ENCODE assay signal across 1 cellular context in the genomic region with DNA sequence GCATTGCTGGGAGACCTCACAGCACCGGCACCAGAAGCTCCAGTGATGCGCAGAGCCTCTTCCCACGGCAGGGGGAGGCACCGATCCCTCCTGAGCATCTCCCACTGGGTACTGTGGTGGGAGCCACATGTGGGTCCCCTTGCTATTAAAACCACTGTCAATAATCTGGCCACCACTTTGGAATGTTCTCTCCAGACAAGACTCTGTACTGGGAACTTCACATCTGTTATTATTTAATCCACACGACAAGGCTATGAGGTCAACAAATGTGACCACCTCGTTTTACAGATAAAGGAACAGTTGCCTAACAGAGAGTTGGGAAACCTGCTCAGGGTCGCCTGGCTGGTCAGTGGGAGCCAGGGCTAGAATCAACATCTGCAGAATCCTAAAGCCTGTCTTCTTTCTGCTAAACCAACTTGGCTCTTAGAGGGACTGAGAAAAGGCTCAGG.
TF ChIP-seq lines count a peak whose summit lies in the region.

No MANE protein-coding gene starts in this region.

TF ChIP-seq in HepG2, 621 proteins besides CTCF, POLR2A, EP300 and RAD21 (continued from another document and continues in another):
- TF ChIP-seq, protein P1, sequence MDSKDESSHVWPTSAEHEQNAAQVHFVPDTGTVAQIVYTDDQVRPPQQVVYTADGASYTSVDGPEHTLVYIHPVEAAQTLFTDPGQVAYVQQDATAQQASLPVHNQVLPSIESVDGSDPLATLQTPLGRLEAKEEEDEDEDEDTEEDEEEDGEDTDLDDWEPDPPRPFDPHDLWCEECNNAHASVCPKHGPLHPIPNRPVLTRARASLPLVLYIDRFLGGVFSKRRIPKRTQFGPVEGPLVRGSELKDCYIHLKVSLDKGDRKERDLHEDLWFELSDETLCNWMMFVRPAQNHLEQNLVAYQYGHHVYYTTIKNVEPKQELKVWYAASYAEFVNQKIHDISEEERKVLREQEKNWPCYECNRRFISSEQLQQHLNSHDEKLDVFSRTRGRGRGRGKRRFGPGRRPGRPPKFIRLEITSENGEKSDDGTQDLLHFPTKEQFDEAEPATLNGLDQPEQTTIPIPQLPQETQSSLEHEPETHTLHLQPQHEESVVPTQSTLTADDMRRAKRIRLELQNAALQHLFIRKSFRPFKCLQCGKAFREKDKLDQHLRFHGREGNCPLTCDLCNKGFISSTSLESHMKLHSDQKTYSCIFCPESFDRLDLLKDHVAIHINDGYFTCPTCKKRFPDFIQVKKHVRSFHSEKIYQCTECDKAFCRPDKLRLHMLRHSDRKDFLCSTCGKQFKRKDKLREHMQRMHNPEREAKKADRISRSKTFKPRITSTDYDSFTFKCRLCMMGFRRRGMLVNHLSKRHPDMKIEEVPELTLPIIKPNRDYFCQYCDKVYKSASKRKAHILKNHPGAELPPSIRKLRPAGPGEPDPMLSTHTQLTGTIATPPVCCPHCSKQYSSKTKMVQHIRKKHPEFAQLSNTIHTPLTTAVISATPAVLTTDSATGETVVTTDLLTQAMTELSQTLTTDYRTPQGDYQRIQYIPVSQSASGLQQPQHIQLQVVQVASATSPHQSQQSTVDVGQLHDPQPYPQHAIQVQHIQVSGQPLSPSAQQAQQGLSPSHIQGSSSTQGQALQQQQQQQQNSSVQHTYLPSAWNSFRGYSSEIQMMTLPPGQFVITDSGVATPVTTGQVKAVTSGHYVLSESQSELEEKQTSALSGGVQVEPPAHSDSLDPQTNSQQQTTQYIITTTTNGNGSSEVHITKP (CRISPR knock-in tag; IDR thresholded peaks at IDR 0.05; ENCODE audit: low read depth), result no peak
- TF ChIP-seq NR1H2 (CRISPR knock-in tag; IDR thresholded peaks at IDR 0.05; ENCODE audit: borderline replicate concordance, low read depth), result no peak
- peak; percentile 27 for TF ChIP-seq MED8 (CRISPR knock-in tag; IDR thresholded peaks at IDR 0.05; ENCODE audit: insufficient replicate concordance)
- TF ChIP-seq SIX1 (CRISPR knock-in tag; IDR thresholded peaks at IDR 0.05; ENCODE audit: borderline replicate concordance), result 0 out of 2 replicates have a peak, but pooled peaks have one; percentile 18
- TF ChIP-seq, protein P2, sequence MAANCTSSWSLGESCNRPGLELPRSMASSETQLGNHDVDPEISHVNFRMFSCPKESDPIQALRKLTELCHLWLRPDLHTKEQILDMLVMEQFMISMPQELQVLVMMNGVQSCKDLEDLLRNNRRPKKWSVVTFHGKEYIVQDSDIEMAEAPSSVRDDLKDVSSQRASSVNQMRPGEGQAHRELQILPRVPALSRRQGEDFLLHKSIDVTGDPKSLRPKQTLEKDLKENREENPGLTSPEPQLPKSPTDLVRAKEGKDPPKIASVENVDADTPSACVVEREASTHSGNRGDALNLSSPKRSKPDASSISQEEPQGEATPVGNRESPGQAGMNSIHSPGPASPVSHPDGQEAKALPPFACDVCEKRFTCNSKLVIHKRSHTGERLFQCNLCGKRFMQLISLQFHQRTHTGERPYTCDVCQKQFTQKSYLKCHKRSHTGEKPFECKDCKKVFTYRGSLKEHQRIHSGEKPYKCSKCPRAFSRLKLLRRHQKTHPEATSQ (CRISPR knock-in tag; IDR thresholded peaks at IDR 0.05; ENCODE audit: borderline replicate concordance), result no peak
- TF ChIP-seq ZNF558 (CRISPR knock-in tag; IDR thresholded peaks at IDR 0.05; ENCODE audit: borderline replicate concordance), result no peak
- TF ChIP-seq SNRNP70 (IDR thresholded peaks at IDR 0.05; ENCODE audit: low read depth, low read length), result no peak
- TF ChIP-seq ZNF883 (CRISPR knock-in tag; IDR thresholded peaks at IDR 0.05; ENCODE audit: not compliant biosample characterization), result no peak
- TF ChIP-seq ZSCAN29 (CRISPR knock-in tag; conservative IDR thresholded peaks at IDR 0.05), result no peak
- TF ChIP-seq TBL1XR1 (IDR thresholded peaks at IDR 0.05; ENCODE audit: borderline replicate concordance, low read length, partially characterized antibody), result no peak
- TF ChIP-seq, protein P3, sequence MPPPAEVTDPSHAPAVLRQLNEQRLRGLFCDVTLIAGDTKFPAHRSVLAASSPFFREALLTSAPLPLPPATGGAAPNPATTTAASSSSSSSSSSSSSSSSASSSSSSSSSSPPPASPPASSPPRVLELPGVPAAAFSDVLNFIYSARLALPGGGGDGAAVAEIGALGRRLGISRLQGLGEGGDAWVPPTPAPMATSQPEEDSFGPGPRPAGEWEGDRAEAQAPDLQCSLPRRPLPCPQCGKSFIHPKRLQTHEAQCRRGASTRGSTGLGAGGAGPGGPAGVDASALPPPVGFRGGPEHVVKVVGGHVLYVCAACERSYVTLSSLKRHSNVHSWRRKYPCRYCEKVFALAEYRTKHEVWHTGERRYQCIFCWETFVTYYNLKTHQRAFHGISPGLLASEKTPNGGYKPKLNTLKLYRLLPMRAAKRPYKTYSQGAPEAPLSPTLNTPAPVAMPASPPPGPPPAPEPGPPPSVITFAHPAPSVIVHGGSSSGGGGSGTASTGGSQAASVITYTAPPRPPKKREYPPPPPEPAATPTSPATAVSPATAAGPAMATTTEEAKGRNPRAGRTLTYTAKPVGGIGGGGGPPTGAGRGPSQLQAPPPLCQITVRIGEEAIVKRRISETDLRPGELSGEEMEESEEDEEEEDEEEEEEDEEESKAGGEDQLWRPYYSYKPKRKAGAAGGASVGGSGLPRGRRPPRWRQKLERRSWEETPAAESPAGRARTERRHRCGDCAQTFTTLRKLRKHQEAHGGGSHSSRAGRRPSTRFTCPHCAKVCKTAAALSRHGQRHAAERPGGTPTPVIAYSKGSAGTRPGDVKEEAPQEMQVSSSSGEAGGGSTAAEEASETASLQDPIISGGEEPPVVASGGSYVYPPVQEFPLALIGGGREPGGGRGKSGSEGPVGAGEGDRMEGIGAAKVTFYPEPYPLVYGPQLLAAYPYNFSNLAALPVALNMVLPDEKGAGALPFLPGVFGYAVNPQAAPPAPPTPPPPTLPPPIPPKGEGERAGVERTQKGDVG (CRISPR knock-in tag; IDR thresholded peaks at IDR 0.05; ENCODE audit: borderline replicate concordance), result no peak
- TF ChIP-seq, protein P4, sequence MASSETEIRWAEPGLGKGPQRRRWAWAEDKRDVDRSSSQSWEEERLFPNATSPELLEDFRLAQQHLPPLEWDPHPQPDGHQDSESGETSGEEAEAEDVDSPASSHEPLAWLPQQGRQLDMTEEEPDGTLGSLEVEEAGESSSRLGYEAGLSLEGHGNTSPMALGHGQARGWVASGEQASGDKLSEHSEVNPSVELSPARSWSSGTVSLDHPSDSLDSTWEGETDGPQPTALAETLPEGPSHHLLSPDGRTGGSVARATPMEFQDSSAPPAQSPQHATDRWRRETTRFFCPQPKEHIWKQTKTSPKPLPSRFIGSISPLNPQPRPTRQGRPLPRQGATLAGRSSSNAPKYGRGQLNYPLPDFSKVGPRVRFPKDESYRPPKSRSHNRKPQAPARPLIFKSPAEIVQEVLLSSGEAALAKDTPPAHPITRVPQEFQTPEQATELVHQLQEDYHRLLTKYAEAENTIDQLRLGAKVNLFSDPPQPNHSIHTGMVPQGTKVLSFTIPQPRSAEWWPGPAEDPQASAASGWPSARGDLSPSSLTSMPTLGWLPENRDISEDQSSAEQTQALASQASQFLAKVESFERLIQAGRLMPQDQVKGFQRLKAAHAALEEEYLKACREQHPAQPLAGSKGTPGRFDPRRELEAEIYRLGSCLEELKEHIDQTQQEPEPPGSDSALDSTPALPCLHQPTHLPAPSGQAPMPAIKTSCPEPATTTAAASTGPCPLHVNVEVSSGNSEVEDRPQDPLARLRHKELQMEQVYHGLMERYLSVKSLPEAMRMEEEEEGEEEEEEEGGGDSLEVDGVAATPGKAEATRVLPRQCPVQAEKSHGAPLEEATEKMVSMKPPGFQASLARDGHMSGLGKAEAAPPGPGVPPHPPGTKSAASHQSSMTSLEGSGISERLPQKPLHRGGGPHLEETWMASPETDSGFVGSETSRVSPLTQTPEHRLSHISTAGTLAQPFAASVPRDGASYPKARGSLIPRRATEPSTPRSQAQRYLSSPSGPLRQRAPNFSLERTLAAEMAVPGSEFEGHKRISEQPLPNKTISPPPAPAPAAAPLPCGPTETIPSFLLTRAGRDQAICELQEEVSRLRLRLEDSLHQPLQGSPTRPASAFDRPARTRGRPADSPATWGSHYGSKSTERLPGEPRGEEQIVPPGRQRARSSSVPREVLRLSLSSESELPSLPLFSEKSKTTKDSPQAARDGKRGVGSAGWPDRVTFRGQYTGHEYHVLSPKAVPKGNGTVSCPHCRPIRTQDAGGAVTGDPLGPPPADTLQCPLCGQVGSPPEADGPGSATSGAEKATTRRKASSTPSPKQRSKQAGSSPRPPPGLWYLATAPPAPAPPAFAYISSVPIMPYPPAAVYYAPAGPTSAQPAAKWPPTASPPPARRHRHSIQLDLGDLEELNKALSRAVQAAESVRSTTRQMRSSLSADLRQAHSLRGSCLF (CRISPR knock-in tag; IDR thresholded peaks at IDR 0.05; ENCODE audit: borderline replicate concordance), result no peak
- TF ChIP-seq, protein P5, sequence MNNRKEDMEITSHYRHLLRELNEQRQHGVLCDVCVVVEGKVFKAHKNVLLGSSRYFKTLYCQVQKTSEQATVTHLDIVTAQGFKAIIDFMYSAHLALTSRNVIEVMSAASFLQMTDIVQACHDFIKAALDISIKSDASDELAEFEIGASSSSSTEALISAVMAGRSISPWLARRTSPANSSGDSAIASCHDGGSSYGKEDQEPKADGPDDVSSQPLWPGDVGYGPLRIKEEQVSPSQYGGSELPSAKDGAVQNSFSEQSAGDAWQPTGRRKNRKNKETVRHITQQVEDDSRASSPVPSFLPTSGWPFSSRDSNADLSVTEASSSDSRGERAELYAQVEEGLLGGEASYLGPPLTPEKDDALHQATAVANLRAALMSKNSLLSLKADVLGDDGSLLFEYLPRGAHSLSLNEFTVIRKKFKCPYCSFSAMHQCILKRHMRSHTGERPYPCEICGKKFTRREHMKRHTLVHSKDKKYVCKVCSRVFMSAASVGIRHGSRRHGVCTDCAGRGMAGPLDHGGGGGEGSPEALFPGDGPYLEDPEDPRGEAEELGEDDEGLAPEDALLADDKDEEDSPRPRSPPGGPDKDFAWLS (CRISPR knock-in tag; IDR thresholded peaks at IDR 0.05; ENCODE audit: borderline replicate concordance), result no peak
- TF ChIP-seq ATRX (CRISPR knock-in tag; IDR thresholded peaks at IDR 0.05; ENCODE audit: borderline replicate concordance), result no peak
- TF ChIP-seq ZNF180 (CRISPR knock-in tag; IDR thresholded peaks at IDR 0.05; ENCODE audit: borderline replicate concordance, low read depth), result no peak
- TF ChIP-seq SAP130 (CRISPR knock-in tag; IDR thresholded peaks at IDR 0.05; ENCODE audit: low read depth), result peak; percentile 42; the same call in 1 of the 2 replicates
- TF ChIP-seq, protein P6, sequence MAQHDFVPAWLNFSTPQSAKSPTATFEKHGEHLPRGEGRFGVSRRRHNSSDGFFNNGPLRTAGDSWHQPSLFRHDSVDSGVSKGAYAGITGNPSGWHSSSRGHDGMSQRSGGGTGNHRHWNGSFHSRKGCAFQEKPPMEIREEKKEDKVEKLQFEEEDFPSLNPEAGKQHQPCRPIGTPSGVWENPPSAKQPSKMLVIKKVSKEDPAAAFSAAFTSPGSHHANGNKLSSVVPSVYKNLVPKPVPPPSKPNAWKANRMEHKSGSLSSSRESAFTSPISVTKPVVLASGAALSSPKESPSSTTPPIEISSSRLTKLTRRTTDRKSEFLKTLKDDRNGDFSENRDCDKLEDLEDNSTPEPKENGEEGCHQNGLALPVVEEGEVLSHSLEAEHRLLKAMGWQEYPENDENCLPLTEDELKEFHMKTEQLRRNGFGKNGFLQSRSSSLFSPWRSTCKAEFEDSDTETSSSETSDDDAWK (CRISPR knock-in tag; IDR thresholded peaks at IDR 0.05), result no peak
- no peak for TF ChIP-seq SYNCRIP (IDR thresholded peaks at IDR 0.05; ENCODE audit: insufficient read depth, low read depth, low read length)
- peak; percentile 35; the same call in 1 of the 2 replicates for TF ChIP-seq KDM5B (CRISPR knock-in tag; IDR thresholded peaks at IDR 0.05; ENCODE audit: borderline replicate concordance)
- TF ChIP-seq NKX3-1 (CRISPR knock-in tag; IDR thresholded peaks at IDR 0.05), result no peak
- TF ChIP-seq, protein P7, sequence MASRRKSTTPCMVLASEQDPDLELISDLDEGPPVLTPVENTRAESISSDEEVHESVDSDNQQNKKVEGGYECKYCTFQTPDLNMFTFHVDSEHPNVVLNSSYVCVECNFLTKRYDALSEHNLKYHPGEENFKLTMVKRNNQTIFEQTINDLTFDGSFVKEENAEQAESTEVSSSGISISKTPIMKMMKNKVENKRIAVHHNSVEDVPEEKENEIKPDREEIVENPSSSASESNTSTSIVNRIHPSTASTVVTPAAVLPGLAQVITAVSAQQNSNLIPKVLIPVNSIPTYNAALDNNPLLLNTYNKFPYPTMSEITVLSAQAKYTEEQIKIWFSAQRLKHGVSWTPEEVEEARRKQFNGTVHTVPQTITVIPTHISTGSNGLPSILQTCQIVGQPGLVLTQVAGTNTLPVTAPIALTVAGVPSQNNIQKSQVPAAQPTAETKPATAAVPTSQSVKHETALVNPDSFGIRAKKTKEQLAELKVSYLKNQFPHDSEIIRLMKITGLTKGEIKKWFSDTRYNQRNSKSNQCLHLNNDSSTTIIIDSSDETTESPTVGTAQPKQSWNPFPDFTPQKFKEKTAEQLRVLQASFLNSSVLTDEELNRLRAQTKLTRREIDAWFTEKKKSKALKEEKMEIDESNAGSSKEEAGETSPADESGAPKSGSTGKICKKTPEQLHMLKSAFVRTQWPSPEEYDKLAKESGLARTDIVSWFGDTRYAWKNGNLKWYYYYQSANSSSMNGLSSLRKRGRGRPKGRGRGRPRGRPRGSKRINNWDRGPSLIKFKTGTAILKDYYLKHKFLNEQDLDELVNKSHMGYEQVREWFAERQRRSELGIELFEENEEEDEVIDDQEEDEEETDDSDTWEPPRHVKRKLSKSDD (CRISPR knock-in tag; IDR thresholded peaks at IDR 0.05; ENCODE audit: low read depth), result no peak
- TF ChIP-seq SIN3A (IDR thresholded peaks at IDR 0.05; ENCODE audit: borderline replicate concordance, low read depth, low read length), result no peak
- TF ChIP-seq ZNF350 (CRISPR knock-in tag; IDR thresholded peaks at IDR 0.05; ENCODE audit: borderline replicate concordance, low read depth), result no peak
- no peak for TF ChIP-seq DNMT1 (CRISPR knock-in tag; IDR thresholded peaks at IDR 0.05)
- no peak for TF ChIP-seq ZNF34 (CRISPR knock-in tag; IDR thresholded peaks at IDR 0.05; ENCODE audit: borderline replicate concordance)
- TF ChIP-seq TAF15 (IDR thresholded peaks at IDR 0.05; ENCODE audit: low read depth, low read length, poor library complexity, severe bottlenecking), result no peak
- peak; percentile 72; the same call in 1 of the 2 replicates for TF ChIP-seq NR2F2 (IDR thresholded peaks at IDR 0.05; ENCODE audit: borderline replicate concordance, low read depth)
- TF ChIP-seq, protein P8, sequence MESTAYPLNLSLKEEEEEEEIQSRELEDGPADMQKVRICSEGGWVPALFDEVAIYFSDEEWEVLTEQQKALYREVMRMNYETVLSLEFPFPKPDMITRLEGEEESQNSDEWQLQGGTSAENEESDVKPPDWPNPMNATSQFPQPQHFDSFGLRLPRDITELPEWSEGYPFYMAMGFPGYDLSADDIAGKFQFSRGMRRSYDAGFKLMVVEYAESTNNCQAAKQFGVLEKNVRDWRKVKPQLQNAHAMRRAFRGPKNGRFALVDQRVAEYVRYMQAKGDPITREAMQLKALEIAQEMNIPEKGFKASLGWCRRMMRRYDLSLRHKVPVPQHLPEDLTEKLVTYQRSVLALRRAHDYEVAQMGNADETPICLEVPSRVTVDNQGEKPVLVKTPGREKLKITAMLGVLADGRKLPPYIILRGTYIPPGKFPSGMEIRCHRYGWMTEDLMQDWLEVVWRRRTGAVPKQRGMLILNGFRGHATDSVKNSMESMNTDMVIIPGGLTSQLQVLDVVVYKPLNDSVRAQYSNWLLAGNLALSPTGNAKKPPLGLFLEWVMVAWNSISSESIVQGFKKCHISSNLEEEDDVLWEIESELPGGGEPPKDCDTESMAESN (CRISPR knock-in tag; conservative IDR thresholded peaks at IDR 0.05), result no peak
- TF ChIP-seq ZNF501 (CRISPR knock-in tag; IDR thresholded peaks at IDR 0.05), result 0 out of 2 replicates have a peak, but pooled peaks have one; percentile 36
- peak; percentile 57; the same call in 1 of the 2 replicates for TF ChIP-seq ZNF331 (CRISPR knock-in tag; IDR thresholded peaks at IDR 0.05)
